ENCODE assay signal across 1 cellular context in the genomic region with DNA sequence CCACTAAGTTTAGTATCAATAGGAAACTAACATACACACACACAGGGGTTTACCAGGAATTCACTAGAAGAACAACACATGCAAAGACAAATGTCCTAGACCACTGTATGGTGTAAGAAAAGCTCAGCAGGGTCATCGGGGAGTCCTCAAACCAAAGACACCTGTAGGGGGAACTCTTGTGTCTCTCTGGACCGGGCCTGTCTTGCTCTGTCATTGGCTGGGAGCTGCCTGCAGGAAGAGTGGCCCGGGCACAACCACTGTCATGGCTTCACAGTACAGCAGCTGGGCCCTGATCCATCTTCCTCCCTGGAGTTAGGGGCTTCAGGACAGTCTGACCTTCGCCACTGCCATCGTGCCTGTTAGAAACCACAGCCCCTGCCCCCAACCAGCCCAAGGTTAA.
TF ChIP-seq lines count a peak whose summit lies in the region.

No MANE protein-coding gene starts in this region.

TF ChIP-seq in HepG2, 621 proteins besides CTCF, POLR2A, EP300 and RAD21 (continued from another document):
- TF ChIP-seq, protein P1, sequence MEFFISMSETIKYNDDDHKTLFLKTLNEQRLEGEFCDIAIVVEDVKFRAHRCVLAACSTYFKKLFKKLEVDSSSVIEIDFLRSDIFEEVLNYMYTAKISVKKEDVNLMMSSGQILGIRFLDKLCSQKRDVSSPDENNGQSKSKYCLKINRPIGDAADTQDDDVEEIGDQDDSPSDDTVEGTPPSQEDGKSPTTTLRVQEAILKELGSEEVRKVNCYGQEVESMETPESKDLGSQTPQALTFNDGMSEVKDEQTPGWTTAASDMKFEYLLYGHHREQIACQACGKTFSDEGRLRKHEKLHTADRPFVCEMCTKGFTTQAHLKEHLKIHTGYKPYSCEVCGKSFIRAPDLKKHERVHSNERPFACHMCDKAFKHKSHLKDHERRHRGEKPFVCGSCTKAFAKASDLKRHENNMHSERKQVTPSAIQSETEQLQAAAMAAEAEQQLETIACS (CRISPR knock-in tag; IDR thresholded peaks at IDR 0.05), result no peak
- TF ChIP-seq CBX1 (IDR thresholded peaks at IDR 0.05; ENCODE audit: low read depth), result no peak
- TF ChIP-seq, protein P2, sequence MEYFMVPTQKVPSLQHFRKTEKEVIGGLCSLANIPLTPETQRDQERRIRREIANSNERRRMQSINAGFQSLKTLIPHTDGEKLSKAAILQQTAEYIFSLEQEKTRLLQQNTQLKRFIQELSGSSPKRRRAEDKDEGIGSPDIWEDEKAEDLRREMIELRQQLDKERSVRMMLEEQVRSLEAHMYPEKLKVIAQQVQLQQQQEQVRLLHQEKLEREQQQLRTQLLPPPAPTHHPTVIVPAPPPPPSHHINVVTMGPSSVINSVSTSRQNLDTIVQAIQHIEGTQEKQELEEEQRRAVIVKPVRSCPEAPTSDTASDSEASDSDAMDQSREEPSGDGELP (IDR thresholded peaks at IDR 0.05; ENCODE audit: borderline replicate concordance, low read depth), result no peak
- TF ChIP-seq, protein P3, sequence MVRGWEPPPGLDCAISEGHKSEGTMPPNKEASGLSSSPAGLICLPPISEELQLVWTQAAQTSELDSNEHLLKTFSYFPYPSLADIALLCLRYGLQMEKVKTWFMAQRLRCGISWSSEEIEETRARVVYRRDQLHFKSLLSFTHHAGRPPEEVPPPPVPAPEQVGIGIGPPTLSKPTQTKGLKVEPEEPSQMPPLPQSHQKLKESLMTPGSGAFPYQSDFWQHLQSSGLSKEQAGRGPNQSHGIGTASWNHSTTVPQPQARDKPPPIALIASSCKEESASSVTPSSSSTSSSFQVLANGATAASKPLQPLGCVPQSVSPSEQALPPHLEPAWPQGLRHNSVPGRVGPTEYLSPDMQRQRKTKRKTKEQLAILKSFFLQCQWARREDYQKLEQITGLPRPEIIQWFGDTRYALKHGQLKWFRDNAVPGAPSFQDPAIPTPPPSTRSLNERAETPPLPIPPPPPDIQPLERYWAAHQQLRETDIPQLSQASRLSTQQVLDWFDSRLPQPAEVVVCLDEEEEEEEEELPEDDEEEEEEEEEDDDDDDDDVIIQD (CRISPR knock-in tag; IDR thresholded peaks at IDR 0.05; ENCODE audit: low read depth), result no peak
- peak; percentile 45 for TF ChIP-seq STAG1 (CRISPR knock-in tag; IDR thresholded peaks at IDR 0.05)
- TF ChIP-seq, protein P4, sequence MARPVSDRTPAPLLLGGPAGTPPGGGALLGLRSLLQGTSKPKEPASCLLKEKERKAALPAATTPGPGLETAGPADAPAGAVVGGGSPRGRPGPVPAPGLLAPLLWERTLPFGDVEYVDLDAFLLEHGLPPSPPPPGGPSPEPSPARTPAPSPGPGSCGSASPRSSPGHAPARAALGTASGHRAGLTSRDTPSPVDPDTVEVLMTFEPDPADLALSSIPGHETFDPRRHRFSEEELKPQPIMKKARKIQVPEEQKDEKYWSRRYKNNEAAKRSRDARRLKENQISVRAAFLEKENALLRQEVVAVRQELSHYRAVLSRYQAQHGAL (CRISPR knock-in tag; IDR thresholded peaks at IDR 0.05; ENCODE audit: not compliant biosample characterization), result no peak
- no peak for TF ChIP-seq CC2D1A (CRISPR knock-in tag; IDR thresholded peaks at IDR 0.05)
- TF ChIP-seq, protein P5, sequence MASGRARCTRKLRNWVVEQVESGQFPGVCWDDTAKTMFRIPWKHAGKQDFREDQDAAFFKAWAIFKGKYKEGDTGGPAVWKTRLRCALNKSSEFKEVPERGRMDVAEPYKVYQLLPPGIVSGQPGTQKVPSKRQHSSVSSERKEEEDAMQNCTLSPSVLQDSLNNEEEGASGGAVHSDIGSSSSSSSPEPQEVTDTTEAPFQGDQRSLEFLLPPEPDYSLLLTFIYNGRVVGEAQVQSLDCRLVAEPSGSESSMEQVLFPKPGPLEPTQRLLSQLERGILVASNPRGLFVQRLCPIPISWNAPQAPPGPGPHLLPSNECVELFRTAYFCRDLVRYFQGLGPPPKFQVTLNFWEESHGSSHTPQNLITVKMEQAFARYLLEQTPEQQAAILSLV (CRISPR knock-in tag; IDR thresholded peaks at IDR 0.05; ENCODE audit: borderline replicate concordance), result no peak
- TF ChIP-seq SMC3 (IDR thresholded peaks at IDR 0.05; ENCODE audit: low read length), result peak; percentile 29; the same call in 1 of the 2 replicates
- TF ChIP-seq, protein P6, sequence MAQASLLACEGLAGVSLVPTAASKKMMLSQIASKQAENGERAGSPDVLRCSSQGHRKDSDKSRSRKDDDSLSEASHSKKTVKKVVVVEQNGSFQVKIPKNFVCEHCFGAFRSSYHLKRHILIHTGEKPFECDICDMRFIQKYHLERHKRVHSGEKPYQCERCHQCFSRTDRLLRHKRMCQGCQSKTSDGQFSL (CRISPR knock-in tag; IDR thresholded peaks at IDR 0.05), result no peak
- TF ChIP-seq, protein P7, sequence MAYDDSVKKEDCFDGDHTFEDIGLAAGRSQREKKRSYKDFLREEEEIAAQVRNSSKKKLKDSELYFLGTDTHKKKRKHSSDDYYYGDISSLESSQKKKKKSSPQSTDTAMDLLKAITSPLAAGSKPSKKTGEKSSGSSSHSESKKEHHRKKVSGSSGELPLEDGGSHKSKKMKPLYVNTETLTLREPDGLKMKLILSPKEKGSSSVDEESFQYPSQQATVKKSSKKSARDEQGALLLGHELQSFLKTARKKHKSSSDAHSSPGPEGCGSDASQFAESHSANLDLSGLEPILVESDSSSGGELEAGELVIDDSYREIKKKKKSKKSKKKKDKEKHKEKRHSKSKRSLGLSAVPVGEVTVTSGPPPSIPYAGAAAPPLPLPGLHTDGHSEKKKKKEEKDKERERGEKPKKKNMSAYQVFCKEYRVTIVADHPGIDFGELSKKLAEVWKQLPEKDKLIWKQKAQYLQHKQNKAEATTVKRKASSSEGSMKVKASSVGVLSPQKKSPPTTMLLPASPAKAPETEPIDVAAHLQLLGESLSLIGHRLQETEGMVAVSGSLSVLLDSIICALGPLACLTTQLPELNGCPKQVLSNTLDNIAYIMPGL (CRISPR knock-in tag; IDR thresholded peaks at IDR 0.05; ENCODE audit: borderline replicate concordance in 1 of 2, low read depth in 1 of 2), result no peak
- no peak for TF ChIP-seq MAFK (conservative IDR thresholded peaks at IDR 0.05 in 1 of 2, IDR thresholded peaks at IDR 0.05 in 1 of 2; ENCODE audit: low read length in 2 of 2)
- TF ChIP-seq, protein P8, sequence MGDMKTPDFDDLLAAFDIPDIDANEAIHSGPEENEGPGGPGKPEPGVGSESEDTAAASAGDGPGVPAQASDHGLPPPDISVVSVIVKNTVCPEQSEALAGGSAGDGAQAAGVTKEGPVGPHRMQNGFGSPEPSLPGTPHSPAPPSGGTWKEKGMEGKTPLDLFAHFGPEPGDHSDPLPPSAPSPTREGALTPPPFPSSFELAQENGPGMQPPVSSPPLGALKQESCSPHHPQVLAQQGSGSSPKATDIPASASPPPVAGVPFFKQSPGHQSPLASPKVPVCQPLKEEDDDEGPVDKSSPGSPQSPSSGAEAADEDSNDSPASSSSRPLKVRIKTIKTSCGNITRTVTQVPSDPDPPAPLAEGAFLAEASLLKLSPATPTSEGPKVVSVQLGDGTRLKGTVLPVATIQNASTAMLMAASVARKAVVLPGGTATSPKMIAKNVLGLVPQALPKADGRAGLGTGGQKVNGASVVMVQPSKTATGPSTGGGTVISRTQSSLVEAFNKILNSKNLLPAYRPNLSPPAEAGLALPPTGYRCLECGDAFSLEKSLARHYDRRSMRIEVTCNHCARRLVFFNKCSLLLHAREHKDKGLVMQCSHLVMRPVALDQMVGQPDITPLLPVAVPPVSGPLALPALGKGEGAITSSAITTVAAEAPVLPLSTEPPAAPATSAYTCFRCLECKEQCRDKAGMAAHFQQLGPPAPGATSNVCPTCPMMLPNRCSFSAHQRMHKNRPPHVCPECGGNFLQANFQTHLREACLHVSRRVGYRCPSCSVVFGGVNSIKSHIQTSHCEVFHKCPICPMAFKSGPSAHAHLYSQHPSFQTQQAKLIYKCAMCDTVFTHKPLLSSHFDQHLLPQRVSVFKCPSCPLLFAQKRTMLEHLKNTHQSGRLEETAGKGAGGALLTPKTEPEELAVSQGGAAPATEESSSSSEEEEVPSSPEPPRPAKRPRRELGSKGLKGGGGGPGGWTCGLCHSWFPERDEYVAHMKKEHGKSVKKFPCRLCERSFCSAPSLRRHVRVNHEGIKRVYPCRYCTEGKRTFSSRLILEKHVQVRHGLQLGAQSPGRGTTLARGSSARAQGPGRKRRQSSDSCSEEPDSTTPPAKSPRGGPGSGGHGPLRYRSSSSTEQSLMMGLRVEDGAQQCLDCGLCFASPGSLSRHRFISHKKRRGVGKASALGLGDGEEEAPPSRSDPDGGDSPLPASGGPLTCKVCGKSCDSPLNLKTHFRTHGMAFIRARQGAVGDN (CRISPR knock-in tag; IDR thresholded peaks at IDR 0.05), result peak; percentile 30; the same call in 1 of the 2 replicates
TF ChIP-seq in HepG2: peak in this region for 4.
